24 cellular contexts compared by ENCODE assay signal in the genomic region with DNA sequence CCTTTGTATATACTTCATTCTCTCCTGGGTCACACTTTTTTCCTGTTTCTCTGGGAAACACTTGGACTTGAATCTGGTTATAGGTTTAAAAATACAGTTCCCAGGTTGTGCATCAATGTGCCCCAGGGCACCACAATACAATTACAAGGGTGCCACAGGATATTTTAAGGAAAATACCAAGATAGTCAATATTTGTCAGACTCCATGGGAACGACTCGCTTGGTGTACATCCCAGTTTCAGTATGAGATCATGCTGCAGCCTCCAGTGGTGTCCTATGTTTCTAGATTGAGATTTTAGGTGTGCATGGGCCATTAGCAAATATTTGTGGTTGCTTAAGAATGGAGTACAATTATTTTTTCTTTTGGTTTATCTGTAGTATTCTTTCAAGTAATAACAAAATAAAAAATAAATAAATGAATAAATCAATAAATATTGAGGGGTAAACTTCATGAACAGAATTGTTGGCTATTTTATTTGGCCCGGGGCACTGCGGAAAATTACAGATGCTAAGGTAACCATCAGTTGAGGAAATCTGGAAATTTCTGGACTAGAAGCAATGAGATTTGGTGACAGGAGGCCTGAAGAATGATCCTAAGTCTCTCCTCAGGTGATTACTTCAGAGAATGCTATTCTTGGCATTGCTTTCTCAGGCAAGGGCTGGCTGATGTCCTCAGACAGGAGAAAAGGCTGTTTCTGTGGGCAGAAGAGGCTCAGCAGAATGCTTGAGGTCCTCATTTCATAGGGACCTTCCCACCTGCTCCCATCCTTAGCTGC.
"Had no signal": no experiment of that assay in that cellular context is flagged by ENCODE, and none has a peak within 500 bp of the region (broad histone marks: within the 10 kb centered on the region; RNA-seq: fewer than 3 reads in every experiment).

No MANE protein-coding gene starts in this region.

- H3K4me1 Mint-ChIP-seq: naive thymus-derived CD4-positive, alpha-beta T cell had no signal

- H3K4me3 ChIP-seq: left lung, lower lobe of right lung, mucosa of descending colon, ovary, right atrium auricular region, right lobe of liver, suprapubic skin, thoracic aorta, tibial artery, uterus had no signal

- H3K4me3 Mint-ChIP-seq: naive thymus-derived CD4-positive, alpha-beta T cell; natural killer cell treated with Interleukin-12 subunit alpha and Interleukin-12 subunit beta and Interleukin-15 and Interleukin-18, amount 100 ng/mL, for 72 hours; stimulated activated naive CD8-positive, alpha-beta T cell treated with anti-CD3 and anti-CD28 coated beads, Interleukin-15, Interleukin-2, amounts not matched to agents 100 ng/mL and 50 ng/mL, for 24 hours; type B pancreatic cell had no signal

- H3K9me3 ChIP-seq: left lung, lower lobe of right lung, ovary, right atrium auricular region, right lobe of liver, suprapubic skin, thoracic aorta, tibial artery, uterus had no signal

- H3K27me3 ChIP-seq: left lung, ovary, right atrium auricular region, right lobe of liver, suprapubic skin, tibial artery, uterus had no signal

- H3K27me3 Mint-ChIP-seq: naive thymus-derived CD4-positive, alpha-beta T cell; natural killer cell treated with Interleukin-12 subunit alpha and Interleukin-12 subunit beta and Interleukin-15 and Interleukin-18, amount 100 ng/mL, for 72 hours; progenitor cell of endocrine pancreas; stimulated activated naive CD8-positive, alpha-beta T cell treated with anti-CD3 and anti-CD28 coated beads, Interleukin-15, Interleukin-2, amounts not matched to agents 100 ng/mL and 50 ng/mL, for 24 hours; type B pancreatic cell had no signal

- H3K27ac Mint-ChIP-seq: naive thymus-derived CD4-positive, alpha-beta T cell; natural killer cell treated with Interleukin-12 subunit alpha and Interleukin-12 subunit beta and Interleukin-15 and Interleukin-18, amount 100 ng/mL, for 72 hours; progenitor cell of endocrine pancreas; stimulated activated naive CD8-positive, alpha-beta T cell treated with anti-CD3 and anti-CD28 coated beads, Interleukin-15, Interleukin-2, amounts not matched to agents 100 ng/mL and 50 ng/mL, for 24 hours; type B pancreatic cell had no signal

- H3K36me3 ChIP-seq: left lung, lower lobe of right lung, ovary, right atrium auricular region, right lobe of liver, suprapubic skin, thoracic aorta, tibial artery, uterus had no signal

- H3K4me1 ChIP-seq: left lung, lower lobe of right lung, right atrium auricular region, right lobe of liver, suprapubic skin, tibial artery, uterus had no signal

- H3K36me3 Mint-ChIP-seq: naive thymus-derived CD4-positive, alpha-beta T cell; natural killer cell treated with Interleukin-12 subunit alpha and Interleukin-12 subunit beta and Interleukin-15 and Interleukin-18, amount 100 ng/mL, for 72 hours; type B pancreatic cell had no signal

- ATAC-seq: left colon; left lung; lower lobe of right lung; mucosa of descending colon; naive thymus-derived CD4-positive, alpha-beta T cell; natural killer cell treated with Interleukin-12 subunit alpha and Interleukin-12 subunit beta and Interleukin-15 and Interleukin-18, amount 100 ng/mL, for 72 hours; right lobe of liver had no signal

- H3K9me3 Mint-ChIP-seq: type B pancreatic cell had no signal

- H3K27ac ChIP-seq: left lung, lower lobe of right lung, ovary, right atrium auricular region, right lobe of liver, suprapubic skin, thoracic aorta, tibial artery, uterus had no signal

- DNase-seq: hippocampal formation; kidney glomerular epithelial cell; left colon; left lung; lower lobe of right lung; midbrain; mucosa of descending colon; naive thymus-derived CD4-positive, alpha-beta T cell; ovary; right lobe of liver; stimulated activated CD4-positive, alpha-beta T cell treated with anti-CD3 and anti-CD28 coated beads, Interleukin-12 subunit alpha, Interleukin-12 subunit beta, amount 100 ng/mL, for 4 hours; stimulated activated CD4-positive, alpha-beta T cell treated with anti-CD3 and anti-CD28 coated beads, Interleukin-15, amount 100 ng/mL, for 24 hours; stimulated activated CD4-positive, alpha-beta T cell treated with anti-CD3 and anti-CD28 coated beads, Interleukin-2, amount 100 ng/mL, for 24 hours; stimulated activated CD4-positive, alpha-beta T cell treated with anti-CD3 and anti-CD28 coated beads, Interleukin-4, amount 100 ng/mL, for 1 hour; stimulated activated naive CD4-positive, alpha-beta T cell; tibial artery; uterus had no signal
